ENCODE assay signal across 1 cellular context in the genomic region with DNA sequence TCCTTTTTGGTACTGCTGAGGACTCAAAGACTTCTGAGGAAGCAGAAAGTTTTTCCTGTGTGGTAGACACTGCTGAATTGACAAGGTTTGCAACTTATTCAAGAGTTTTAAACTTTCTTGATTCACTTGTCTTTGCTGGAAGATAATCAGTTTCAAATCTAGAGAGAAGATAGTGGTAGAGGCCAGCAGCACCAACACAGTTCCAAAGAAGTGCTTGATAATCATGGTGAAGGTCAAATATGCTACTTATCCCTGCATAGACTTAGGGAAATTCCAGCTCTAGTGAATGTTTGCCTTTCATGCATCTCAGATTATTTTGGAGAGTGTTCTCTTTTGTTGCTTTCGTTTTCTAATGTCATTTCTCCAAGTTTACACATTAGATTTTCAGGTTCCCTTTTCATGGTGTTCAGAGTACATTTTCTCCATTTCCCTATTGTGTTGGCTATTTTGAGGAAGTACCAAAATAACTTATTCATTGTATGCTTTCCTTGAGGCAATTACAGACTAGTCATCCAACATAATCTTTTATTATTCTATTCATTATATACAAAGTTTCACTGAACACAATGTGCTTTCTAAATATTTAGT.
TF ChIP-seq lines count a peak whose summit lies in the region.

No MANE protein-coding gene starts in this region.

TF ChIP-seq in HepG2, 621 proteins besides CTCF, POLR2A, EP300 and RAD21:
- TF ChIP-seq ZNF567 (CRISPR knock-in tag; IDR thresholded peaks at IDR 0.05; ENCODE audit: borderline replicate concordance): no peak
- no peak for TF ChIP-seq ZEB1 (IDR thresholded peaks at IDR 0.05; ENCODE audit: insufficient replicate concordance, low read depth)
- TF ChIP-seq, protein P1, sequence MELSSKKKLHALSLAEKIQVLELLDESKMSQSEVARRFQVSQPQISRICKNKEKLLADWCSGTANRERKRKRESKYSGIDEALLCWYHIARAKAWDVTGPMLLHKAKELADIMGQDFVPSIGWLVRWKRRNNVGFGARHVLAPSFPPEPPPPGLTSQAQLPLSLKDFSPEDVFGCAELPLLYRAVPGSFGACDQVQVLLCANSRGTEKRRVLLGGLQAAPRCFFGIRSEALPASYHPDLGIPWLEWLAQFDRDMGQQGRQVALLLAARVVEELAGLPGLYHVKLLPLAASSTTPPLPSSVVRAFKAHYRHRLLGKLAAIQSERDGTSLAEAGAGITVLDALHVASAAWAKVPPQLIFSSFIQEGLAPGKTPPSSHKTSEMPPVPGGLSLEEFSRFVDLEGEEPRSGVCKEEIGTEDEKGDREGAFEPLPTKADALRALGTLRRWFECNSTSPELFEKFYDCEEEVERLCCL (CRISPR knock-in tag; IDR thresholded peaks at IDR 0.05; ENCODE audit: borderline replicate concordance): no peak
